Comparison of ENCODE assay signal across 22 cellular contexts in the genomic region with DNA sequence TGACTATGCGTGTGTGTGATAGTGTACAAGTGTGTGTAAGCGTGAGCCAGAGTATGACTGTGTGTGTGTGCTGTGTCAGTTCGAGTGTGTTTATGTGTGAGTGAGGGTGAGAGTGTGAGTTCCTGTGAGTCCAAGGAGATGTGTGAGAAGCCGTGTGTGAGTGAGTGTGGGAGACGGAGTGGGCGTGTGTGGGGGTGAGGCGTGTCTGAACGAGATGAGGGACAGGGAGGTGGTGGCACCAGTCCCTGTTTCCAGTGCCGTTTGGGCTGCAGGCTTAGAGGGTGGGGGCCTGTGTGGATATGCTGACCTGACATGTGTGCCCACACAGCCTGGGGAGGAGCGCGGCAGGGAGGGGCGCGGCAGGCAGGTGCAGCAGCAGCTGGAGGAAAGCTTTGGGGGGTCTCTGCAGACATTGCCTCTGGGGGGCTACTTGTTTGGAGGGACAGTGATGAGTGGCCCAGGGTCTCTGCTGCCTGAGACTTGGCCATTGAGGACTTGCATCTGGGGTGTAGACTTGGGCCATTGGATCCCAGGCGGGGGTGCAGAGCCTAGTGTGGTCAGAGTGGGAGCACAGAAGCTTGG. TPM values are rescaled to one million over a fixed set of nuclear protein-coding genes. Genes with fewer than 3 reads are reported as not detected.
DNase-seq lines count a peak whose midpoint lies in the region; ATAC-seq and TF ChIP-seq lines count a peak whose summit lies in the region.
"Had no signal": no experiment of that assay in that cellular context is flagged by ENCODE, and none has a peak within 500 bp of the region (broad histone marks: within the 10 kb centered on the region; RNA-seq: fewer than 3 reads in every experiment).

No MANE protein-coding gene starts in this region.

- POLR2A ChIA-PET in HEK293 (lab: Yijun Ruan, JAX): no interaction called here

- H3K27ac ChIP-seq in right atrium auricular region (no peak overlapping the region), HEK293 (ENCODE audit: extremely low read depth, low read depth, low read length) (no peak overlapping the region), neuronal stem cell (replicated peaks; ENCODE audit: low read length) (no peak overlapping the region), neural progenitor cell (no peak overlapping the region)
- H3K27ac ChIP-seq: BLaER1, PC-9 had no signal

- TF ChIP-seq CTCF in right atrium auricular region (IDR thresholded peaks at IDR 0.05): no peak
- TF ChIP-seq CTCF in HEK293 (tag by site-specific recombination; IDR thresholded peaks at IDR 0.05): no peak
- TF ChIP-seq CTCF in chondrocyte (IDR thresholded peaks at IDR 0.05): no peak
- TF ChIP-seq CTCF in neural progenitor cell (IDR thresholded peaks at IDR 0.05): no peak

- no peak overlapping the region for H2AK5ac ChIP-seq in neuronal stem cell (ENCODE audit: low read depth, low read length)

- H3F3A ChIP-seq in neural progenitor cell (ENCODE audit: low read depth): no peaks in the 10 kb centered on the region

- peak overlapping the region; percentile 39 for H3K18ac ChIP-seq in neuronal stem cell (ENCODE audit: low read length)

- peaks cover 98% of the 10 kb centered on the region for H3K79me2 ChIP-seq in neural progenitor cell (ENCODE audit: low read depth)

- H3K4me1 ChIP-seq in right atrium auricular region (no peaks in the 10 kb centered on the region), HEK293 (ENCODE audit: control insufficient read depth, insufficient read depth, low read length) (peaks cover 5% of the 10 kb centered on the region), neuronal stem cell (ENCODE audit: control insufficient read depth in 2 of 2, insufficient read depth in 1 of 2, low read depth in 1 of 2, low read length in 2 of 2) (peaks cover 9 to 16% of the 10 kb centered on the region in 2 donors), neural progenitor cell (peaks cover 21% of the 10 kb centered on the region)

- no peak overlapping the region for H4K91ac ChIP-seq in neuronal stem cell (ENCODE audit: low read depth, low read length, poor library complexity)

- peak overlapping the region; percentile 3 for H3K23ac ChIP-seq in neuronal stem cell (ENCODE audit: low read depth, low read length, poor library complexity)

- no peaks in the 10 kb centered on the region for H3K9me3 Mint-ChIP-seq in chondrocyte (ENCODE audit: low read depth)
- H3K9me3 Mint-ChIP-seq in neural progenitor cell: no peaks in the 10 kb centered on the region
- H3K9me3 Mint-ChIP-seq: CD4-positive, CD25-positive, alpha-beta regulatory T cell had no signal

- H3K27me3 ChIP-seq in right atrium auricular region (no peaks in the 10 kb centered on the region), neuronal stem cell (ENCODE audit: control insufficient read depth in 3 of 3, insufficient read depth in 3 of 3, low read depth in 1 of 3, low read length in 3 of 3) (no peaks in the 10 kb centered on the region), neural progenitor cell (no peaks in the 10 kb centered on the region)
- H3K27me3 ChIP-seq: BLaER1, MG63 had no signal

- ATAC-seq in left ventricle myocardium superior: no peak
- no peak for ATAC-seq in HG02798 (IDR thresholded peaks at IDR 0.05; ENCODE audit: poor library complexity, unreplicated experiment)
- ATAC-seq: HCT116 had no signal

- no peak overlapping the region for H3K4ac ChIP-seq in neuronal stem cell (ENCODE audit: low read length)

- peaks cover 32% of the 10 kb centered on the region for H3K79me1 ChIP-seq in neuronal stem cell (ENCODE audit: low read depth, low read length)

- peaks cover 12% of the 10 kb centered on the region for H3K4me1 Mint-ChIP-seq in chondrocyte (ENCODE audit: low read depth)
- H3K4me1 Mint-ChIP-seq in neural progenitor cell: peaks cover 55% of the 10 kb centered on the region
- H3K4me1 Mint-ChIP-seq: CD4-positive, CD25-positive, alpha-beta regulatory T cell had no signal

- H4K20me1 ChIP-seq in neural progenitor cell (ENCODE audit: low read depth): peaks cover 100% of the 10 kb centered on the region
- H4K20me1 ChIP-seq: BLaER1 had no signal

- H3K4me3 ChIP-seq in right atrium auricular region: no peak overlapping the region
- H3K4me3 ChIP-seq in HEK293 (ENCODE audit: low read depth, low read length): no peak overlapping the region
- H3K4me3 ChIP-seq in neuronal stem cell (ENCODE audit: low read length in 2 of 2): peak overlapping the region in 1 of 2 donors; percentile 21
- no peak overlapping the region for H3K4me3 ChIP-seq in neural progenitor cell
- H3K4me3 ChIP-seq: BLaER1, MG63, PC-9 had no signal

- DNase-seq in left ventricle myocardium superior (peak; percentile 13), right atrium auricular region (ENCODE audit: low spot score) (no peak), chondrocyte (ENCODE audit: low spot score) (peak; percentile 76), neuronal stem cell (ENCODE audit: low spot score) (no peak), neural progenitor cell (ENCODE audit: low spot score) (no peak)
- DNase-seq in activated CD4-positive, alpha-beta T cell treated with anti-CD3 and anti-CD28 coated beads for 48 hours: no peak
- DNase-seq: CD4-positive, CD25-positive, alpha-beta regulatory T cell; DMS153; DND-41; GOT3; KG1; MG63; NCI-H2029; NCI-H446 treated with DMSO at 0.1 percent for 48 hours; NCI-H526; NCI-H82; PC-9; SHP77 had no signal

- no peaks in the 10 kb centered on the region for H3K36me3 ChIP-seq in right atrium auricular region
- H3K36me3 ChIP-seq in HEK293 (ENCODE audit: control insufficient read depth in 2 of 2, insufficient read depth in 1 of 2, low read length in 2 of 2): no peaks in the 10 kb centered on the region
- H3K36me3 ChIP-seq in neuronal stem cell (replicated peaks in 1 of 2; ENCODE audit: control insufficient read depth in 2 of 2, insufficient read depth in 2 of 2, low read length in 2 of 2): peaks cover 0 to 24% of the 10 kb centered on the region in 2 donors
- no peaks in the 10 kb centered on the region for H3K36me3 ChIP-seq in neural progenitor cell
- H3K36me3 ChIP-seq: BLaER1, MG63 had no signal

- no peak overlapping the region for H2BK12ac ChIP-seq in neuronal stem cell (ENCODE audit: low read length)

- H3K4me2 ChIP-seq in neuronal stem cell (ENCODE audit: insufficient read depth, low read length, poor library complexity, severe bottlenecking) (no peak overlapping the region), neural progenitor cell (no peak overlapping the region)
- H3K4me2 ChIP-seq: BLaER1, PC-9 had no signal

- no peak overlapping the region for H3K4me3 Mint-ChIP-seq in chondrocyte (ENCODE audit: unreplicated experiment)
- no peak overlapping the region for H3K4me3 Mint-ChIP-seq in neural progenitor cell
- H3K4me3 Mint-ChIP-seq: CD4-positive, CD25-positive, alpha-beta regulatory T cell had no signal

- H4K8ac ChIP-seq in neuronal stem cell (ENCODE audit: low read depth, low read length): no peak overlapping the region

- no peak overlapping the region for H3K9ac ChIP-seq in neuronal stem cell (ENCODE audit: low read depth, low read length, poor library complexity)
- H3K9ac ChIP-seq in neural progenitor cell: no peak overlapping the region
- H3K9ac ChIP-seq: BLaER1 had no signal

- H3K36me3 Mint-ChIP-seq in chondrocyte (ENCODE audit: low read depth): no peaks in the 10 kb centered on the region
- peaks cover 2% of the 10 kb centered on the region for H3K36me3 Mint-ChIP-seq in neural progenitor cell
- H3K36me3 Mint-ChIP-seq: CD4-positive, CD25-positive, alpha-beta regulatory T cell had no signal

- no peak overlapping the region for H3K27ac Mint-ChIP-seq in chondrocyte (ENCODE audit: unreplicated experiment)
- no peak overlapping the region for H3K27ac Mint-ChIP-seq in neural progenitor cell
- H3K27ac Mint-ChIP-seq: CD4-positive, CD25-positive, alpha-beta regulatory T cell had no signal

- no peak overlapping the region for H2AFZ ChIP-seq in neuronal stem cell (ENCODE audit: low read length)
- no peak overlapping the region for H2AFZ ChIP-seq in neural progenitor cell (replicated peaks)
- H2AFZ ChIP-seq: PC-9 had no signal

- H3K14ac ChIP-seq in neuronal stem cell (ENCODE audit: low read length): peak overlapping the region; percentile 74

- CTCF ChIA-PET in HEK293 (lab: Yijun Ruan, JAX): no interaction called here

- no peak overlapping the region for H2BK120ac ChIP-seq in neuronal stem cell (ENCODE audit: low read depth, low read length)

- H2BK5ac ChIP-seq in neuronal stem cell (ENCODE audit: low read length): peak overlapping the region; percentile 10

- H3K9me3 ChIP-seq in right atrium auricular region (no peaks in the 10 kb centered on the region), HEK293 (ENCODE audit: control insufficient read depth, insufficient read depth, low read depth, low read length) (no peaks in the 10 kb centered on the region), neuronal stem cell (replicated peaks in 1 of 2; ENCODE audit: control insufficient read depth in 2 of 2, insufficient read depth in 1 of 2, low read depth in 1 of 2, low read length in 2 of 2) (no peaks in the 10 kb centered on the region), neural progenitor cell (ENCODE audit: low read depth) (no peaks in the 10 kb centered on the region)
- H3K9me3 ChIP-seq: BLaER1, MG63 had no signal

- H3K27me3 Mint-ChIP-seq in chondrocyte (ENCODE audit: low read depth): no peaks in the 10 kb centered on the region
- H3K27me3 Mint-ChIP-seq in neural progenitor cell (ENCODE audit: insufficient read depth, low read depth): peaks cover 2% of the 10 kb centered on the region
- H3K27me3 Mint-ChIP-seq: CD4-positive, CD25-positive, alpha-beta regulatory T cell had no signal

- no peak overlapping the region for H2BK15ac ChIP-seq in neuronal stem cell (ENCODE audit: low read length)

- intact Hi-C loops in left ventricle myocardium superior (cut with micrococcal nuclease): no loop called here

- WGBS in neuronal stem cell (ENCODE audit: extremely low coverage in 2 of 2, insufficient read length in 2 of 2, insufficient replicate concordance in 1 of 2), 2 donors: 100% methylated on average over 5 of the region's 14 CpGs; no CpG with 5 or more reads in 1 of the 2 donors

RNA-seq across cellular contexts. Expression of a gene that starts 41.6 kb away (rescaled TPM):
- total RNA-seq in left ventricle myocardium superior: 2.1 TPM
- total RNA-seq in right atrium auricular region: 1 to 10 TPM; 1.5 to 3.5 TPM
- 31.1 to 37.0 TPM (median 36.0 TPM) in 3 replicates for total RNA-seq in chondrocyte
- 26.2 TPM for polyA plus RNA-seq in neuronal stem cell (2013, experiment 1 of 2)
- 27.3 TPM for polyA plus RNA-seq in neuronal stem cell (2013, experiment 2 of 2)
- total RNA-seq in neural progenitor cell (ENCODE audit: low replicate concordance): 9.4 and 39.6 TPM in 2 replicates
- total RNA-seq: CD4-positive, CD25-positive, alpha-beta regulatory T cell had no signal
- polyA plus RNA-seq: CD4-positive, CD25-positive, alpha-beta regulatory T cell had no signal

Comparison
In these comparisons a context has a peak if more than half of its experiments do, and no peak if none do; other contexts are left out.
1. DNase-seq: peak in left ventricle myocardium superior (single experiment) and chondrocyte (single experiment); none in right atrium auricular region (single experiment), neuronal stem cell (single experiment), activated CD4-positive, alpha-beta T cell treated with anti-CD3 and anti-CD28 coated beads for 48 hours (single experiment) and neural progenitor cell (single experiment).